In the genomic region with DNA sequence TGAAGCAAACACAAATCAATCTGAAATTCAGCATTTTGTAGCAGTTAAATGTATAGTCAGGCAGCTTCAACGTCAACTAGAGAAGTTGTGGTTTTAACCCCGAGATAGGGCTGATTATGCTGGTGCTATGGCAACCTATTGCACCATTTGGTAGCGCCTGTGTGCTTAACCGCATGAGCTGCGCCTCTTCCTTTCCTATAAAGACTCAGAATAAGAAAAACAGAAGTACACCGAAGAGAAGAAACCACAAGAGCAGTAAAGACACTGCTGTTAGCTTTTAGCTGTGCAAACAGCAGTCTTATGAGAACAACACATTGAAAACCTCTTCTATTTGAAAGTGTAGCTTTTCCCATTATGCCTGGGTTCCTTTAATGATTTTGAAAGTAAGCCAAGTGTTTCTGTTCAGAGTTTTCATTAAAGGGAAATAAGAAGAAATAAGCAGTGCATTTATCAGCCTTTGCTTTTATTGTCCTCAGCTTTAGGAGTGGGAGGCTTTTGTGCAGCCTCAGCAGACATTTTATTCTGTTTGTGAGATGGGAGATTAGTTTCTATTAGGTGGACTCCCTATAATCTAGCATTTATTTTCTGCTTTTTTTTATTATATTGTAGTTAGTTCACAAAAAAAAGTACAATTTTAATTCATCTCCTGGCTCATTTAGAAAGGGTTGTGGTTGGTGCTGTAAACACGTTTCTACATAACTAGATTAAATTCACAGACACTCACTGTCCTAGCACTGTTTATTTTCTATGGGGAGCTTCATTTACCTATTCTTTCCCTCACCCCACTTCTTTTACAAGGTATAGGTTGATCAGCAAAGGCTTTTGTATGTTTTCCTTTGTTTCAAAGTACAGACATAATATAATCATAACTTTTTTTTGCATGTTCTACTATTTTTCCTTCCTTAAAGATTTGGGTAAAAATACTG, we compare ENCODE assay signal across 8 cellular contexts. TPM values are rescaled to one million over a fixed set of nuclear protein-coding genes. Genes with fewer than 3 reads are reported as not detected.
DNase-seq lines count a peak whose midpoint lies in the region; ATAC-seq, FAIRE-seq and TF ChIP-seq lines count a peak whose summit lies in the region.

No MANE protein-coding gene starts in this region.

- TF ChIP-seq POLR2A in HepG2 (IDR thresholded peaks at IDR 0.05; ENCODE audit: insufficient read depth in 1 of 2, low read depth in 2 of 2, low read length in 2 of 2): no peak

- TF ChIP-seq RAD21 in liver (IDR thresholded peaks at IDR 0.05): peak in 1 of 2 donors; percentile 16
- TF ChIP-seq RAD21 in HepG2 (CRISPR knock-in tag; IDR thresholded peaks at IDR 0.05): no peak

- intact Hi-C loops in HepG2 (cut with micrococcal nuclease; ENCODE audit: unreplicated experiment): loop anchor here (10.0 kb wide), 1 partner anchor 217 kb away; no protein-coding TSS in a partner anchor
- intact Hi-C loops in mucosa of descending colon (cut with DNase I, micrococcal nuclease): no loop called here

- peak overlapping the region in 1 of 2 donors; percentile 63 for H3K9ac ChIP-seq in liver (ENCODE audit: low read depth in 1 of 2, low read length in 2 of 2)
- H3K9ac ChIP-seq in HepG2 (ENCODE audit: insufficient read depth, low read depth, low read length): no peak overlapping the region
- H3K9ac ChIP-seq in duodenal mucosa (ENCODE audit: low read depth in 1 of 2, low read length in 2 of 2): peak overlapping the region in 1 of 2 donors; percentile 12

- H3K27ac ChIP-seq in liver (ENCODE audit: low read depth in 1 of 2, low read length in 2 of 2) (peak overlapping the region; percentile 32 to 62), HepG2 (ENCODE audit: extremely low read length, insufficient read depth, low read length) (no peak overlapping the region), duodenal mucosa (ENCODE audit: low read depth, low read length) (peak overlapping the region; percentile 13)

- BruUV-seq in HepG2 (replicated peaks; lab: Mats Ljungman, UMichigan): no TSS peak

- no peak for TF ChIP-seq EP300 in HepG2 (IDR thresholded peaks at IDR 0.05; ENCODE audit: low read depth in 2 of 2, low read length in 2 of 2)
- TF ChIP-seq EP300 in HepG2 (CRISPR knock-in tag; IDR thresholded peaks at IDR 0.05; ENCODE audit: borderline replicate concordance): no peak

- H3K79me2 ChIP-seq in HepG2 (ENCODE audit: insufficient read depth, low read length): no peaks in the 10 kb centered on the region

- no peak for ATAC-seq in HepG2
- peak; percentile 96 for ATAC-seq in HG02981 (IDR thresholded peaks at IDR 0.05; ENCODE audit: unreplicated experiment)
- peak; percentile 95 for ATAC-seq in mucosa of descending colon

- no peak overlapping the region for H2AFZ ChIP-seq in HepG2 (ENCODE audit: low read length)

- POLR2A ChIA-PET in HepG2 (lab: Yijun Ruan, JAX): no interaction called here

- H3K36me3 ChIP-seq in liver (ENCODE audit: control insufficient read depth in 4 of 4, insufficient read depth in 3 of 4, low read depth in 1 of 4, low read length in 3 of 4): no peaks in the 10 kb centered on the region
- no peaks in the 10 kb centered on the region for H3K36me3 ChIP-seq in HepG2 (replicated peaks in 1 of 2; ENCODE audit: control insufficient read depth in 1 of 2, insufficient read depth in 2 of 2, low read length in 2 of 2)
- no peaks in the 10 kb centered on the region for H3K36me3 ChIP-seq in duodenal mucosa (ENCODE audit: control insufficient read depth in 1 of 2, insufficient read depth in 2 of 2, low read length in 2 of 2)
- no peaks in the 10 kb centered on the region for H3K36me3 ChIP-seq in mucosa of descending colon (ENCODE audit: low read depth)

- H3K4me3 ChIP-seq in liver (ENCODE audit: low read depth in 1 of 3, low read length in 3 of 3) (no peak overlapping the region), HepG2 (replicated peaks in 1 of 3; ENCODE audit: insufficient read depth in 1 of 3, low read depth in 2 of 3, low read length in 3 of 3) (no peak overlapping the region), duodenal mucosa (ENCODE audit: low read depth in 1 of 2, low read length in 2 of 2) (peak overlapping the region in 1 of 2 donors; percentile 21), mucosa of descending colon (no peak overlapping the region)

- no peaks in the 10 kb centered on the region for H3K9me3 ChIP-seq in liver (ENCODE audit: control insufficient read depth in 4 of 4, low read length in 3 of 4)
- no peaks in the 10 kb centered on the region for H3K9me3 ChIP-seq in HepG2 (ENCODE audit: low read length)
- no peaks in the 10 kb centered on the region for H3K9me3 ChIP-seq in duodenal mucosa (ENCODE audit: control insufficient read depth in 1 of 2, low read length in 2 of 2)
- no peaks in the 10 kb centered on the region for H3K9me3 ChIP-seq in mucosa of descending colon

- TF ChIP-seq CTCF in liver (IDR thresholded peaks at IDR 0.05; ENCODE audit: low read depth, low read length, missing input control) (no peak), HepG2 (CRISPR knock-in tag; IDR thresholded peaks at IDR 0.05) (no peak), mucosa of descending colon (IDR thresholded peaks at IDR 0.05) (no peak)

- DNase-seq in HepG2 (ENCODE audit: low spot score) (no peak), NCI-H2227 treated with DMSO at 0.1 percent for 48 hours (lab: John Stamatoyannopoulos, UW) (peak; percentile 79), mucosa of descending colon (peak; percentile 31 to 76 (median 69))
- peak; percentile 68 for DNase-seq in activated CD4-positive, alpha-beta T cell treated with anti-CD3 and anti-CD28 coated beads for 1 hour
- DNase-seq in stimulated activated CD8-positive, alpha-beta memory T cell treated with anti-CD3 and anti-CD28 coated beads, Interleukin-4, amount 100 ng/mL, for 48 hours: peak; percentile 77

- no peak for FAIRE-seq in HepG2 (lab: Jason Lieb, UNC)

- H4K20me1 ChIP-seq in HepG2 (ENCODE audit: insufficient read depth, low read length): no peaks in the 10 kb centered on the region

- H3K4me2 ChIP-seq in HepG2 (ENCODE audit: low read depth, low read length): no peak overlapping the region

- WGBS in liver: 19% methylated on average over 7 of the region's 7 CpGs
- 2% methylated on average over 7 of the region's 7 CpGs for WGBS in HepG2 (ENCODE audit: low lambda C conversion rate)

- in situ Hi-C loops in HepG2 (cut with HindIII; ENCODE audit: extremely low pct_ligation_motif_present, low pct_unique_long_range_greater_than_20kb): loop anchor here (25.0 kb wide), 1 partner anchor 595 kb away; no protein-coding TSS in a partner anchor

- H3K27me3 ChIP-seq in liver (ENCODE audit: control insufficient read depth in 4 of 4, insufficient read depth in 4 of 4, low read length in 3 of 4) (no peaks in the 10 kb centered on the region), HepG2 (ENCODE audit: control insufficient read depth in 1 of 2, insufficient read depth in 2 of 2, low read length in 2 of 2) (no peaks in the 10 kb centered on the region), duodenal mucosa (ENCODE audit: control insufficient read depth in 1 of 2, insufficient read depth in 2 of 2, low read length in 2 of 2) (no peaks in the 10 kb centered on the region)

- H3K4me1 ChIP-seq in liver (ENCODE audit: control insufficient read depth in 4 of 4, insufficient read depth in 4 of 4, low read length in 3 of 4): peaks cover 0 to 5% (median 2%) of the 10 kb centered on the region in 4 donors
- no peaks in the 10 kb centered on the region for H3K4me1 ChIP-seq in HepG2 (ENCODE audit: insufficient read depth, low read length)
- H3K4me1 ChIP-seq in duodenal mucosa (ENCODE audit: control insufficient read depth in 1 of 2, insufficient read depth in 2 of 2, low read length in 2 of 2): peaks cover 0 to 6% of the 10 kb centered on the region in 2 donors
- H3K4me1 ChIP-seq in mucosa of descending colon (ENCODE audit: low read depth): peaks cover 11% of the 10 kb centered on the region

- CTCF ChIA-PET in HepG2 (lab: Yijun Ruan, JAX; ENCODE audit: low intra/inter-chr PET ratio, low total read pairs): no interaction called here

TF ChIP-seq in liver, 16 proteins besides CTCF, POLR2A, EP300 and RAD21 (continues in another document):
- TF ChIP-seq RXRA (IDR thresholded peaks at IDR 0.05) (peak in 1 of 2 donors; percentile 3), FOXA1 (IDR thresholded peaks at IDR 0.05) (no peak), SP1 (IDR thresholded peaks at IDR 0.05) (peak; percentile 40), YY1 (IDR thresholded peaks at IDR 0.05) (peak; percentile 26)

TF ChIP-seq in HepG2, 621 proteins besides CTCF, POLR2A, EP300 and RAD21 (continues in another document):
- TF ChIP-seq ZNF772 (CRISPR knock-in tag; IDR thresholded peaks at IDR 0.05): no peak
- no peak for TF ChIP-seq ZNF7 (CRISPR knock-in tag; IDR thresholded peaks at IDR 0.05)
- TF ChIP-seq MIER3 (CRISPR knock-in tag; IDR thresholded peaks at IDR 0.05; ENCODE audit: borderline replicate concordance): no peak
- no peak for TF ChIP-seq TAF1 (CRISPR knock-in tag; IDR thresholded peaks at IDR 0.05)
- no peak for TF ChIP-seq AGO1 (IDR thresholded peaks at IDR 0.05; ENCODE audit: low read depth, low read length, poor library complexity, severe bottlenecking)

RNA-seq across cellular contexts. Expression of a gene that starts 43.3 kb away (rescaled TPM):
- total RNA-seq in liver (10 to 100 TPM; 25.2 to 34.1 TPM), HepG2 (2016; rRNA removed; fragmentation: Illumina TruSeq; extraction: Trizol) (not detected in 2 replicates), mucosa of descending colon (10 to 100 TPM; 17.9 to 29.4 (median 18.0) TPM)
- polyA plus RNA-seq in liver (1 to 10 TPM; 5.8 to 7.3 TPM), HepG2 (2011; rRNA removed) (not detected in 2 replicates)
- total RNA-seq in HepG2 (2016; cell fraction: cytosol; rRNA removed; fragmentation: Illumina TruSeq; extraction: Trizol; ENCODE audit: low read depth): not detected in 2 replicates
- not detected in 2 replicates for total RNA-seq in HepG2 (2016; cell fraction: insoluble cytoplasmic fraction; rRNA removed; fragmentation: Illumina TruSeq; extraction: Trizol)
- not detected in 2 replicates for total RNA-seq in HepG2 (2016; cell fraction: membrane; rRNA removed; fragmentation: Illumina TruSeq; extraction: Trizol)
- not detected in 2 replicates for total RNA-seq in HepG2 (2016; cell fraction: nucleus; rRNA removed; fragmentation: Illumina TruSeq; extraction: Trizol)
- polyA plus RNA-seq in HepG2 (2011; cell fraction: cytosol; rRNA removed): 0.01 TPM in 1 of 2 replicates, not detected in the other
- polyA plus RNA-seq in HepG2 (2011; cell fraction: nucleus; rRNA removed): 0.07 TPM in 1 of 2 replicates, not detected in the other
- polyA plus RNA-seq in HepG2 (2012): not detected in 2 replicates
- polyA plus RNA-seq in HepG2 (2016; cell fraction: cytosol; fragmentation: Illumina TruSeq; extraction: Trizol; ENCODE audit: low read depth): not detected in 2 replicates
- not detected in 2 replicates for polyA plus RNA-seq in HepG2 (2016; cell fraction: insoluble cytoplasmic fraction; fragmentation: Illumina TruSeq; extraction: Trizol; ENCODE audit: low read depth)
- polyA plus RNA-seq in HepG2 (2016; cell fraction: membrane; fragmentation: Illumina TruSeq; extraction: Trizol; ENCODE audit: low read depth): not detected in 2 replicates
- not detected in 2 replicates for polyA plus RNA-seq in HepG2 (2016; cell fraction: nucleus; fragmentation: Illumina TruSeq; extraction: Trizol; ENCODE audit: insufficient read depth, low read depth)
- polyA minus RNA-seq in HepG2 (2011; rRNA and poly(A)+ RNA removed; ENCODE audit: low replicate concordance): 0.21 TPM in 1 of 2 replicates, not detected in the other
- not detected in 2 replicates for polyA minus RNA-seq in HepG2 (2011; cell fraction: cytosol; rRNA and poly(A)+ RNA removed)
- polyA minus RNA-seq in HepG2 (2011; cell fraction: nucleus; rRNA and poly(A)+ RNA removed): not detected in 2 replicates

Comparison
In these comparisons a context has a peak if more than half of its experiments do, and no peak if none do; other contexts are left out.
1. RNA of a gene that starts 43.3 kb away (total RNA-seq): 25.2 to 34.1 TPM in liver and 17.9 to 29.4 TPM in mucosa of descending colon; not detected in HepG2; every median in the first group is over 10 times any median in the second.